ENCODE assay signal across 8 cellular contexts in genomic region chr12:76764856-76765255, GRCh38. TPM values are rescaled to one million over a fixed set of nuclear protein-coding genes. Genes with fewer than 3 reads are reported as not detected.
DNase-seq lines count a peak whose midpoint lies in the region; ATAC-seq and TF ChIP-seq lines count a peak whose summit lies in the region.

No MANE protein-coding gene starts in this region.

- ATAC-seq in heart left ventricle = no peak
- no peak for ATAC-seq in Right ventricle myocardium superior (ENCODE audit: poor library complexity)
- no peak for ATAC-seq in GM21786 (IDR thresholded peaks at IDR 0.05; ENCODE audit: unreplicated experiment)

- H3K36me3 ChIP-seq in heart left ventricle = peaks cover 0 to 7% (median 0%) of the 10 kb centered on the region in 9 donors

- peaks cover 0 to 50% (median 34%) of the 10 kb centered on the region in 12 donors for H3K4me1 ChIP-seq in heart left ventricle

- DNase-seq in heart left ventricle (no peak), Right ventricle myocardium superior (no peak), UCSD-AML1 (lab: John Stamatoyannopoulos, UW; ENCODE audit: unreplicated experiment) (peak; percentile 23), fibroblast of peridontal ligament (ENCODE audit: extremely low read depth) (peak; percentile 33), putamen (ENCODE audit: low spot score) (peak; percentile 37), hepatic stellate cell (ENCODE audit: low spot score) (no peak), NCI-H1694 (lab: John Stamatoyannopoulos, UW) (no peak)

- no peaks in the 10 kb centered on the region for H3K27me3 ChIP-seq in heart left ventricle

- no peaks in the 10 kb centered on the region for H3K9me3 ChIP-seq in heart left ventricle

- peak overlapping the region; percentile 69 to 97 (median 84) for H3K4me3 ChIP-seq in heart left ventricle

- TF ChIP-seq POLR2A in heart left ventricle (IDR thresholded peaks at IDR 0.05) = no peak

- WGBS in heart left ventricle, 4 donors = 2 to 6% (median 6%) methylated on average over 9 of the region's 9 CpGs

- intact Hi-C loops in heart left ventricle (cut with DNase I) (loop anchor here in 2 of 10 donors (1.0 to 2.0 kb wide), 3 partner anchors 16 to 114 kb away; partner anchors contain the start of gene CSRP2 (in 2 of the 2)), Right ventricle myocardium superior (cut with DNase I) (no loop called here)

- peak overlapping the region; percentile 92 to 98 (median 97) for H3K27ac ChIP-seq in heart left ventricle

- TF ChIP-seq CTCF in heart left ventricle (IDR thresholded peaks at IDR 0.05) = no peak

RNA-seq across cellular contexts. Expression of gene ZDHHC17, which starts 0.9 kb away (rescaled TPM):
- total RNA-seq in heart left ventricle (10 to 100 TPM; 12.6 to 29.6 (median 19.4) TPM), Right ventricle myocardium superior (17.5 TPM)
- 1 to 10 TPM; 9.4 to 9.8 TPM for polyA plus RNA-seq in heart left ventricle

Comparison
In these comparisons a context has a peak if more than half of its experiments do, and no peak if none do; other contexts are left out.
1. DNase-seq: peak in UCSD-AML1 (single experiment), fibroblast of peridontal ligament (single experiment) and putamen (single experiment); none in heart left ventricle (0 of 5), Right ventricle myocardium superior (single experiment), hepatic stellate cell (single experiment) and NCI-H1694 (single experiment).